In the genomic region with DNA sequence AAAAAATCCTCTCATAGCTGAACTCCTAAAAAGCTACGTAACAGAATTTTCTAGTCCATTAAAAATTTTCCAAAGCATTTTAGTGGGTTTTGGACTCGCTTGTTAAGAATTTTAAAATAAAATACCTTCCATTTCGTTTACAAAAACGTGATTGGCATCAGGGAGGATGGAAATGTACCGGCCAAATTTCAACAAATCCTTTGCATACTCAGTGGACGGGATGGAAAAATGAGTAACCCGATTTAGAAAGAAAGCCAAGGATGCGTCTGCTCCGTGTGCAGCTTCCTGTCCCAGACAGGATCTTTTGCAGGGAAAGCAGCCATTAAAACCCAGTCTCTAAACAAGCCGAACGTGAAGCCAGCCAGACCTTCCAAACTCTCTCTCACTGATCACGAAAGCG, we compare ENCODE assay signal across 12 cellular contexts. TPM values are rescaled to one million over a fixed set of nuclear protein-coding genes. Genes with fewer than 3 reads are reported as not detected.
DNase-seq lines count a peak whose midpoint lies in the region; ATAC-seq, FAIRE-seq and TF ChIP-seq lines count a peak whose summit lies in the region.
"Had no signal": no experiment of that assay in that cellular context is flagged by ENCODE, and none has a peak within 500 bp of the region (broad histone marks: within the 10 kb centered on the region; RNA-seq: fewer than 3 reads in every experiment).

No MANE protein-coding gene starts in this region.

- RAD21 ChIA-PET in GM12878 (lab: Charles Lee; ENCODE audit: unreplicated experiment), result interaction anchor here (0.7 to 1.2 kb wide), 2 partner anchors 189 to 205 kb away, joined by 3 read pairs; no protein-coding TSS in a partner anchor

- no peak for FAIRE-seq in GM12878 (lab: Jason Lieb, UNC)
- no peak for FAIRE-seq in kidney (lab: Jason Lieb, UNC)
- FAIRE-seq in small intestine (lab: Jason Lieb, UNC), result no peak

- no peak for TF ChIP-seq POLR2A in GM12878 (IDR thresholded peaks at IDR 0.05; ENCODE audit: low read depth, low read length)

- DNase-seq in ELR (ENCODE audit: low read depth), result peak; percentile 80
- DNase-seq in GM12878 (ENCODE audit: low read depth, low spot score), result no peak
- DNase-seq in kidney, result no peak
- DNase-seq in small intestine, result peak; percentile 42
- DNase-seq in NCI-H1694 treated with DMSO at 0.1 percent for 48 hours (lab: John Stamatoyannopoulos, UW), result no peak
- DNase-seq in NCI-H510A treated with DMSO at 0.1 percent for 48 hours (lab: John Stamatoyannopoulos, UW), result no peak
- DNase-seq in NCI-H2227 treated with DMSO at 0.1 percent for 48 hours (lab: John Stamatoyannopoulos, UW), result no peak
- no peak for DNase-seq in NCI-H524 (lab: John Stamatoyannopoulos, UW)
- DNase-seq: activated T-cell treated with anti-CD3 and anti-CD28 coated beads, Interleukin-2, amount 50 U/mL, for 72 hours; DND-41; NCI-H1930 had no signal

- no peak overlapping the region for H3K4me3 ChIP-seq in GM12878
- peak overlapping the region in 1 of 2 donors; percentile 1 for H3K4me3 ChIP-seq in kidney (ENCODE audit: low read length in 2 of 2)
- peak overlapping the region in 1 of 2 donors; percentile 18 for H3K4me3 ChIP-seq in small intestine (ENCODE audit: low read depth in 1 of 2, low read length in 2 of 2)
- H3K4me3 ChIP-seq: SK-N-MC had no signal

- intact Hi-C loops in GM12878 (cut with micrococcal nuclease; ENCODE audit: unreplicated experiment) (no loop called here), kidney (cut with DNase I) (no loop called here)

- no peak for TF ChIP-seq EP300 in GM12878 (IDR thresholded peaks at IDR 0.05; ENCODE audit: borderline replicate concordance in 1 of 2, control insufficient read depth in 1 of 2, low read depth in 2 of 2, low read length in 2 of 2)

- no peak overlapping the region for H3K27ac ChIP-seq in GM12878 (ENCODE audit: control insufficient read depth, insufficient read depth)
- peak overlapping the region; percentile 39 to 79 for H3K27ac ChIP-seq in kidney (ENCODE audit: low read depth in 2 of 2, low read length in 2 of 2)
- peak overlapping the region; percentile 79 to 90 for H3K27ac ChIP-seq in small intestine (ENCODE audit: low read depth in 1 of 2, low read length in 1 of 2)
- H3K27ac ChIP-seq: SK-N-MC had no signal

- no peaks in the 10 kb centered on the region for H3K27me3 ChIP-seq in GM12878 (replicated peaks in 1 of 2; ENCODE audit: control insufficient read depth in 2 of 2, insufficient read depth in 2 of 2, low read length in 1 of 2)
- no peaks in the 10 kb centered on the region for H3K27me3 ChIP-seq in small intestine (ENCODE audit: control insufficient read depth in 2 of 2, insufficient read depth in 2 of 2, low read length in 2 of 2)

- TF ChIP-seq CTCF in GM12878 (IDR thresholded peaks at IDR 0.05 in 2 of 3, conservative IDR thresholded peaks at IDR 0.05 in 1 of 3; ENCODE audit: control insufficient read depth in 2 of 3, extremely low read depth in 1 of 3, insufficient read depth in 1 of 3, low read depth in 3 of 3, low read length in 3 of 3), result no peak
- TF ChIP-seq CTCF in kidney (IDR thresholded peaks at IDR 0.05; ENCODE audit: borderline replicate concordance, extremely low read depth, insufficient read depth), result no peak

- H3K4me2 ChIP-seq in GM12878 (ENCODE audit: control insufficient read depth, insufficient read depth), result no peak overlapping the region

- TF ChIP-seq RAD21 in GM12878 (IDR thresholded peaks at IDR 0.05; ENCODE audit: insufficient read depth, low read depth, low read length), result no peak

- BruUV-seq in GM12878 (replicated peaks; lab: Mats Ljungman, UMichigan), result TSS peak; percentile 16

- H3K9me3 ChIP-seq in GM12878 (replicated peaks; ENCODE audit: control insufficient read depth, insufficient read depth, low read length), result no peaks in the 10 kb centered on the region
- no peaks in the 10 kb centered on the region for H3K9me3 ChIP-seq in kidney (ENCODE audit: control insufficient read depth in 1 of 2, low read length in 2 of 2)
- no peaks in the 10 kb centered on the region for H3K9me3 ChIP-seq in small intestine (ENCODE audit: control insufficient read depth, low read depth)

- WGBS in GM12878 (ENCODE audit: insufficient coverage, insufficient replicate concordance, low lambda C conversion rate, missing lambda C conversion rate), result 76% methylated on average over 13 of the region's 13 CpGs
- WGBS in small intestine, 3 donors, result 26 to 38% (median 36%) methylated on average over 13 of the region's 13 CpGs

- peaks cover 27% of the 10 kb centered on the region for H3K4me1 ChIP-seq in GM12878 (ENCODE audit: control insufficient read depth, insufficient read depth, low read length)
- H3K4me1 ChIP-seq in kidney (ENCODE audit: control insufficient read depth in 1 of 2, insufficient read depth in 1 of 2, low read depth in 1 of 2, low read length in 2 of 2), result peaks cover 11 to 16% of the 10 kb centered on the region in 2 donors
- no peaks in the 10 kb centered on the region for H3K4me1 ChIP-seq in small intestine (ENCODE audit: control insufficient read depth in 2 of 2, insufficient read depth in 1 of 2, low read depth in 1 of 2, low read length in 1 of 2)

- CTCF ChIA-PET in GM12878 (lab: Yijun Ruan, JAX), result interaction anchor here (1.0 to 1.9 kb wide), 2 partner anchors 22 to 205 kb away, joined by 3 to 4 read pairs; no protein-coding TSS in a partner anchor

- H3K79me2 ChIP-seq in GM12878 (ENCODE audit: control insufficient read depth, insufficient read depth, low read length), result peaks cover 4% of the 10 kb centered on the region

- no peak for ATAC-seq in GM12878
- ATAC-seq: activated T-cell treated with anti-CD3 and anti-CD28 coated beads, Interleukin-2, amount 50 U/mL, for 72 hours had no signal

- H3K9ac ChIP-seq in GM12878 (ENCODE audit: control insufficient read depth, insufficient read depth, low read length) (no peak overlapping the region), kidney (ENCODE audit: low read length in 2 of 2) (peak overlapping the region in 1 of 2 donors; percentile 49)

- SMC1A ChIA-PET in GM12878 (lab: Charles Lee; ENCODE audit: uncharacterized antibody, unreplicated experiment), result no interaction called here

- no peaks in the 10 kb centered on the region for H3K36me3 ChIP-seq in GM12878 (ENCODE audit: control insufficient read depth in 2 of 2, insufficient read depth in 2 of 2, low read length in 1 of 2)
- H3K36me3 ChIP-seq in kidney (ENCODE audit: control insufficient read depth in 1 of 2, insufficient read depth in 2 of 2, low read length in 2 of 2), result no peaks in the 10 kb centered on the region
- no peaks in the 10 kb centered on the region for H3K36me3 ChIP-seq in small intestine (ENCODE audit: control insufficient read depth in 2 of 2, insufficient read depth in 2 of 2, low read length in 2 of 2)

- POLR2A ChIA-PET in GM12878 (lab: Charles Lee), result interaction anchor here (1.2 kb wide), 1 partner anchor 57 kb away, joined by 4 read pairs; no protein-coding TSS in a partner anchor

- in situ Hi-C loops in GM12878 (cut with MboI), result no loop called here

- H4K20me1 ChIP-seq in GM12878 (ENCODE audit: control insufficient read depth, insufficient read depth), result no peaks in the 10 kb centered on the region

- H2AFZ ChIP-seq in GM12878 (ENCODE audit: control insufficient read depth, low read depth, low read length), result no peak overlapping the region

TF ChIP-seq in GM12878, 131 proteins besides CTCF, POLR2A, EP300 and RAD21 (continues in another document):
- no peak for TF ChIP-seq DPF2 (IDR thresholded peaks at IDR 0.05)
- no peak for TF ChIP-seq ZBED1 (IDR thresholded peaks at IDR 0.05; ENCODE audit: borderline replicate concordance)

RNA-seq across cellular contexts. Expression of a gene that starts 15.6 kb away (rescaled TPM):
- total RNA-seq in GM12878 (2013; cell fraction: nucleolus; rRNA removed), result 13.7 and 14.0 TPM in 2 replicates
- 4.7 and 5.8 TPM in 2 replicates for total RNA-seq in GM12878 (2014; rRNA removed)
- 4.2 and 5.0 TPM in 2 replicates for total RNA-seq in GM12878 (2014; rRNA removed; fragmentation: Illumina TruSeq; extraction: Trizol)
- 19.5 and 22.4 TPM in 2 replicates for total RNA-seq in GM12878 (2021)
- 4.2 TPM for polyA plus RNA-seq in GM12878 (2011; ENCODE audit: low read depth)
- polyA plus RNA-seq in GM12878 (2011; rRNA removed), result 2.0 and 3.6 TPM in 2 replicates
- polyA plus RNA-seq in GM12878 (2011; cell fraction: cytosol; rRNA removed), result 4.5 and 5.4 TPM in 2 replicates
- polyA plus RNA-seq in GM12878 (2011; cell fraction: nucleus; rRNA removed), result 9.4 and 12.5 TPM in 2 replicates
- polyA plus RNA-seq in GM12878 (2012), result 10.0 and 10.7 TPM in 2 replicates
- polyA plus RNA-seq in GM12878 (2014; fragmentation: Illumina TruSeq; extraction: Trizol), result 9.8 and 10.0 TPM in 2 replicates
- polyA plus RNA-seq in GM12878 (2014; fragmentation: Nextera tagmentation; extraction: Ambion mirVana), result 1 to 10 TPM in 1 of 2 experiments, under 1 TPM in 1; 0.56 to 1.0 TPM
- 14.7 and 15.7 TPM in 2 replicates for polyA plus RNA-seq in GM12878 (2014; rRNA removed)
- polyA plus RNA-seq in GM12878 (2016; fragmentation: Nextera tagmentation; extraction: Ambion mirVana), result 10 to 100 TPM; 16.1 to 17.1 TPM
- 5.0 and 5.3 TPM in 2 replicates for polyA minus RNA-seq in GM12878 (2011; rRNA and poly(A)+ RNA removed)
- 3.6 and 4.7 TPM in 2 replicates for polyA minus RNA-seq in GM12878 (2011; cell fraction: cytosol; rRNA and poly(A)+ RNA removed)
- polyA minus RNA-seq in GM12878 (2011; cell fraction: nucleus; rRNA and poly(A)+ RNA removed), result 2.9 and 4.6 TPM in 2 replicates
- 54.1 TPM for total RNA-seq in kidney
- 22.9 TPM for polyA plus RNA-seq in kidney (ENCODE audit: insufficient read depth, low read depth, low replicate concordance)
- 10 to 100 TPM in 1 of 3 donors, 1 to 10 TPM in 2; 7.3 to 31.9 (median 8.7) TPM for polyA plus RNA-seq in small intestine

RNA-seq across cellular contexts. Expression of a gene that starts 55.4 kb away (rescaled TPM):
- 6.2 and 10.1 TPM in 2 replicates for total RNA-seq in GM12878 (2013; cell fraction: nucleolus; rRNA removed)
- total RNA-seq in GM12878 (2014; rRNA removed) (1.0 and 1.1 TPM in 2 replicates), GM12878 (2014; rRNA removed; fragmentation: Illumina TruSeq; extraction: Trizol) (0.54 and 0.88 TPM in 2 replicates), GM12878 (2021) (0.87 and 1.4 TPM in 2 replicates), kidney (23.4 TPM)
- 0.91 TPM for polyA plus RNA-seq in GM12878 (2011; ENCODE audit: low read depth)
- polyA plus RNA-seq in GM12878 (2011; rRNA removed) (1.9 and 2.3 TPM in 2 replicates), GM12878 (2014; fragmentation: Illumina TruSeq; extraction: Trizol) (0.57 and 0.81 TPM in 2 replicates), GM12878 (2014; fragmentation: Nextera tagmentation; extraction: Ambion mirVana) (under 1 TPM in 1 of 2 experiments, not detected in 1; 0.22 TPM), GM12878 (2014; rRNA removed) (1.0 and 1.3 TPM in 2 replicates), GM12878 (2016; fragmentation: Nextera tagmentation; extraction: Ambion mirVana) (under 1 TPM; 0.32 to 0.78 TPM), kidney (ENCODE audit: insufficient read depth, low read depth, low replicate concordance) (2.2 TPM), small intestine (10 to 100 TPM in 2 of 3 donors, 1 to 10 TPM in 1; 9.6 to 26.5 (median 17.2) TPM)
- polyA plus RNA-seq in GM12878 (2011; cell fraction: cytosol; rRNA removed), result 2.7 and 3.2 TPM in 2 replicates
- 1.8 TPM in 2 replicates for polyA plus RNA-seq in GM12878 (2011; cell fraction: nucleus; rRNA removed)
- polyA plus RNA-seq in GM12878 (2012), result 2.4 and 4.9 TPM in 2 replicates
- polyA minus RNA-seq in GM12878 (2011; rRNA and poly(A)+ RNA removed), result 0.80 and 1.8 TPM in 2 replicates
- polyA minus RNA-seq in GM12878 (2011; cell fraction: cytosol; rRNA and poly(A)+ RNA removed), result 0.62 and 2.9 TPM in 2 replicates
- 2.2 and 2.4 TPM in 2 replicates for polyA minus RNA-seq in GM12878 (2011; cell fraction: nucleus; rRNA and poly(A)+ RNA removed)

Comparison
In these comparisons a context has a peak if more than half of its experiments do, and no peak if none do; other contexts are left out.
1. DNase-seq: peak in ELR (single experiment) and small intestine (single experiment); none in GM12878 (single experiment), kidney (single experiment), NCI-H1694 treated with DMSO at 0.1 percent for 48 hours (single experiment), NCI-H510A treated with DMSO at 0.1 percent for 48 hours (single experiment), NCI-H2227 treated with DMSO at 0.1 percent for 48 hours (single experiment) and NCI-H524 (0 of 2).